20 cellular contexts compared by ENCODE assay signal in genomic region chr18:58516514-58517285, GRCh38.
"Had no signal": no experiment of that assay in that cellular context is flagged by ENCODE, and none has a peak within 500 bp of the region (broad histone marks: within the 10 kb centered on the region; RNA-seq: fewer than 3 reads in every experiment).

No MANE protein-coding gene starts in this region.

- DNase-seq: cerebellar nuclear complex; dermis blood vessel endothelial cell; foreskin melanocyte; head of caudate nucleus; kidney glomerular epithelial cell; mammary epithelial cell; mucosa of descending colon; naive thymus-derived CD8-positive, alpha-beta T cell; pancreas; spleen; stimulated activated CD4-positive, alpha-beta T cell treated with anti-CD3 and anti-CD28 coated beads, Interleukin-15, amount 100 ng/mL, for 24 hours; stimulated activated CD4-positive, alpha-beta T cell treated with anti-CD3 and anti-CD28 coated beads, Interleukin-1b, Interleukin-23, amount 100 ng/mL, for 48 hours; stimulated activated CD4-positive, alpha-beta T cell treated with anti-CD3 and anti-CD28 coated beads, Interleukin-4, amount 100 ng/mL, for 24 hours; stimulated activated naive B cell treated with anti-CD40 and anti-IgM and Interleukin-4, amounts not matched to agents 10 μg/mL and 1 μg/mL and 100 μg/mL, for 72 hours; stimulated activated naive CD8-positive, alpha-beta T cell treated with anti-CD3 and anti-CD28 coated beads, Interleukin-15, amount 100 ng/mL, for 72 hours; testis; transverse colon had no signal

- H3K4me3 Mint-ChIP-seq: naive thymus-derived CD8-positive, alpha-beta T cell; stimulated activated naive B cell treated with anti-CD40 and anti-IgM and Interleukin-4, amounts not matched to agents 10 μg/mL and 1 μg/mL and 100 μg/mL, for 72 hours; stimulated activated naive CD8-positive, alpha-beta T cell treated with anti-CD3 and anti-CD28 coated beads, Interleukin-15, amount 100 ng/mL, for 72 hours had no signal

- H3K27me3 ChIP-seq: hepatocyte, pancreas, testis, transverse colon had no signal

- H3K4me3 ChIP-seq: hepatocyte, mucosa of descending colon, pancreas, spleen, testis, transverse colon had no signal

- H3K4me2 ChIP-seq: hepatocyte had no signal

- H3K4me1 ChIP-seq: pancreas, spleen, testis, transverse colon had no signal

- H3K27ac Mint-ChIP-seq: naive thymus-derived CD8-positive, alpha-beta T cell; progenitor cell of endocrine pancreas; stimulated activated naive B cell treated with anti-CD40 and anti-IgM and Interleukin-4, amounts not matched to agents 10 μg/mL and 1 μg/mL and 100 μg/mL, for 72 hours had no signal

- H3K36me3 Mint-ChIP-seq: stimulated activated naive B cell treated with anti-CD40 and anti-IgM and Interleukin-4, amounts not matched to agents 10 μg/mL and 1 μg/mL and 100 μg/mL, for 72 hours had no signal

- H3K36me3 ChIP-seq: pancreas, spleen, transverse colon had no signal

- H3K9me3 ChIP-seq: mucosa of descending colon, pancreas, spleen, testis, transverse colon had no signal

- ATAC-seq: mucosa of descending colon; naive thymus-derived CD8-positive, alpha-beta T cell; pancreas; sciatic nerve; stimulated activated naive B cell treated with anti-CD40 and anti-IgM and Interleukin-4, amounts not matched to agents 10 μg/mL and 1 μg/mL and 100 μg/mL, for 72 hours; stimulated activated naive CD8-positive, alpha-beta T cell treated with anti-CD3 and anti-CD28 coated beads, Interleukin-15, amount 100 ng/mL, for 72 hours had no signal

- H3K9me3 Mint-ChIP-seq: naive thymus-derived CD8-positive, alpha-beta T cell; stimulated activated naive B cell treated with anti-CD40 and anti-IgM and Interleukin-4, amounts not matched to agents 10 μg/mL and 1 μg/mL and 100 μg/mL, for 72 hours; stimulated activated naive CD8-positive, alpha-beta T cell treated with anti-CD3 and anti-CD28 coated beads, Interleukin-15, amount 100 ng/mL, for 72 hours had no signal

- H3K27me3 Mint-ChIP-seq: progenitor cell of endocrine pancreas had no signal

- H3K27ac ChIP-seq: hepatocyte, pancreas, spleen, testis, transverse colon had no signal

- H3K79me2 ChIP-seq: hepatocyte had no signal

- H2AFZ ChIP-seq: hepatocyte had no signal
